Comparison of ENCODE assay signal across 8 cellular contexts in genomic region chr1:9589144-9589718, GRCh38. TPM values are rescaled to one million over a fixed set of nuclear protein-coding genes. Genes with fewer than 3 reads are reported as not detected.
A peak's percentile ranks its signal among the peaks of the same experiment; 100 is the strongest.
DNase-seq lines count a peak whose midpoint lies in the region; ATAC-seq, FAIRE-seq and TF ChIP-seq lines count a peak whose summit lies in the region.

No MANE protein-coding gene starts in this region.

- no peaks in the 10 kb centered on the region for H3K9me2 ChIP-seq in MM.1S (replicated peaks; ENCODE audit: insufficient read depth, low read length)

- in situ Hi-C loops in Caki2 (cut with HindIII; ENCODE audit: low pct_unique_long_range_greater_than_20kb, low sequenced_read_pairs): no loop called here

- no peaks in the 10 kb centered on the region for H3K9me3 Mint-ChIP-seq in activated T-cell treated with anti-CD3 and anti-CD28 coated beads, Interleukin-2, amount 50 U/mL, for 24 hours

- peak overlapping the region; percentile 86 for H3K9ac ChIP-seq in MM.1S (ENCODE audit: low read length)

- H3F3A ChIP-seq in MM.1S (ENCODE audit: insufficient read depth, low read length): no peaks in the 10 kb centered on the region; the same call in 1 of the 2 replicates

- 1 to 5% (median 1%) methylated on average over 9 to 63 of the region's 63 CpGs for WGBS in ovary, 3 donors

- TF ChIP-seq POLR2A in ovary (IDR thresholded peaks at IDR 0.05): no peak

- intact Hi-C loops in ovary (cut with DNase I): no loop called here

- peak overlapping the region; percentile 84 for H3K4me2 ChIP-seq in MM.1S (ENCODE audit: low read depth, low read length)

- peak overlapping the region; percentile 83 for H3K4me3 Mint-ChIP-seq in activated T-cell treated with anti-CD3 and anti-CD28 coated beads, Interleukin-2, amount 50 U/mL, for 24 hours

- FAIRE-seq in RCC 7860 (lab: Jason Lieb, UNC): no peak

- no peaks in the 10 kb centered on the region for H3K27me3 Mint-ChIP-seq in activated T-cell treated with anti-CD3 and anti-CD28 coated beads, Interleukin-2, amount 50 U/mL, for 24 hours

- peaks cover 20% of the 10 kb centered on the region; the same call in 1 of the 2 replicates for H4K20me1 ChIP-seq in MM.1S (ENCODE audit: insufficient read depth, low read length)

- peaks cover 6% of the 10 kb centered on the region; the same call in 1 of the 2 replicates for H3K4me1 ChIP-seq in MM.1S (ENCODE audit: low read length)
- H3K4me1 ChIP-seq in ovary (ENCODE audit: insufficient read depth): peaks cover 12% of the 10 kb centered on the region

- peaks cover 38% of the 10 kb centered on the region for H3K36me3 Mint-ChIP-seq in activated T-cell treated with anti-CD3 and anti-CD28 coated beads, Interleukin-2, amount 50 U/mL, for 24 hours (ENCODE audit: low read depth)

- H3K9me3 ChIP-seq in MM.1S (replicated peaks; ENCODE audit: insufficient read depth, low read length) (no peaks in the 10 kb centered on the region), ovary (no peaks in the 10 kb centered on the region)

- peaks cover 43% of the 10 kb centered on the region for H3K4me1 Mint-ChIP-seq in activated T-cell treated with anti-CD3 and anti-CD28 coated beads, Interleukin-2, amount 50 U/mL, for 24 hours (ENCODE audit: low read depth)

- H3K27ac ChIP-seq in MM.1S (ENCODE audit: low read length) (peak overlapping the region; percentile 9; the same call in 1 of the 2 replicates), ovary (no peak overlapping the region)

- H3K27ac Mint-ChIP-seq in activated T-cell treated with anti-CD3 and anti-CD28 coated beads, Interleukin-2, amount 50 U/mL, for 24 hours: peak overlapping the region; percentile 60

- TF ChIP-seq EP300 in ovary (IDR thresholded peaks at IDR 0.05): no peak

- H3K36me3 ChIP-seq in MM.1S (replicated peaks; ENCODE audit: insufficient read depth, low read length): no peaks in the 10 kb centered on the region
- H3K36me3 ChIP-seq in ovary: no peaks in the 10 kb centered on the region

- H3K27me3 ChIP-seq in MM.1S (replicated peaks; ENCODE audit: insufficient read depth, low read length) (no peaks in the 10 kb centered on the region), ovary (no peaks in the 10 kb centered on the region)

- H3K4me3 ChIP-seq in MM.1S (ENCODE audit: low read length) (peak overlapping the region; percentile 97), ovary (peak overlapping the region; percentile 71)

- no peak for TF ChIP-seq CTCF in MM.1S (IDR thresholded peaks at IDR 0.05; ENCODE audit: low read length)
- no peak for TF ChIP-seq CTCF in ovary (IDR thresholded peaks at IDR 0.05)

- peak; percentile 20 for ATAC-seq in GM21723 (IDR thresholded peaks at IDR 0.05; ENCODE audit: unreplicated experiment)

- DNase-seq in Caki2 (ENCODE audit: low read depth) (peak; percentile 9), MM.1S (peak; percentile 51), foreskin melanocyte (peak; percentile 32), ovary (peak in 3 of 5 donors; percentile 42 to 62 (median 54)), RCC 7860 (ENCODE audit: low spot score) (no peak), NCI-H226 (no peak)
- DNase-seq in activated T-cell treated with anti-CD3 and anti-CD28 coated beads, Interleukin-2, amount 50 U/mL, for 24 hours: peak; percentile 72

- H2AFZ ChIP-seq in MM.1S (ENCODE audit: low read length): peak overlapping the region; percentile 67

- H3K79me2 ChIP-seq in MM.1S (ENCODE audit: low read length): peaks cover 52% of the 10 kb centered on the region

RNA-seq across cellular contexts. Expression of gene TMEM201, which starts 0.5 kb away (rescaled TPM):
- 8.1 and 9.4 TPM in 2 replicates for total RNA-seq in Caki2 (2014; rRNA removed; shearing (Covaris generic); ENCODE audit: low replicate concordance)
- total RNA-seq in ovary: 10 to 100 TPM in 5 of 7 donors, 1 to 10 TPM in 2; 5.7 to 20.8 (median 17.6) TPM
- 1 to 10 TPM; 1.6 to 7.7 TPM for polyA plus RNA-seq in ovary

RNA-seq across cellular contexts. Expression of gene SLC25A33, which starts 50.0 kb away (rescaled TPM):
- total RNA-seq in Caki2 (2014; rRNA removed; shearing (Covaris generic); ENCODE audit: low replicate concordance): 4.9 and 6.5 TPM in 2 replicates
- 1 to 10 TPM; 1.3 to 5.9 (median 4.2) TPM for total RNA-seq in ovary
- polyA plus RNA-seq in ovary: 1 to 10 TPM; 2.2 to 3.9 TPM

Comparison
In these comparisons a context has a peak if more than half of its experiments do, and no peak if none do; other contexts are left out.
1. DNase-seq: peak in Caki2 (single experiment), MM.1S (single experiment), activated T-cell treated with anti-CD3 and anti-CD28 coated beads, Interleukin-2, amount 50 U/mL, for 24 hours (single experiment), foreskin melanocyte (single experiment) and ovary (3 of 5); none in RCC 7860 (single experiment) and NCI-H226 (single experiment).